Comparison of ENCODE assay signal across 2 cellular contexts in the genomic region with DNA sequence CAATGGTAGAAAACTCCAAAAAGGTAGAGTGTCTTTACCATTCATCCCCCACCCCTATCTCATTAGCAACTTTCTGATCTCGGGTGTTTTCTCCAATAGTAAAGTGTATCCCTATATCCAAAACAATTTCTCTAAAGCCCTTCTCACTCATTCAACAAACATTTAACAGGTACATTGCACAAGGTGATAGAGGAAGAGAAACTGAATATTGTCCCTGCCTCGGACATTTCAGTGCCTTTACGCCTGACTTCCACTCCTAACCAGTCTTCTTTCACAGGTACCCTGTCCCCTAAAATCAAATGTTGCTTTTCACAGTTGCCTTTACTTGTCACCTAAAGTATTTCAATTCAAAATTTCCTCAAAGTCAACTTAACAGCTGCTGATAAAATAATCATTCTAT. TPM values are rescaled to one million over a fixed set of nuclear protein-coding genes. Genes with fewer than 3 reads are reported as not detected.
"Had no signal": no experiment of that assay in that cellular context is flagged by ENCODE, and none has a peak within 500 bp of the region (broad histone marks: within the 10 kb centered on the region; RNA-seq: fewer than 3 reads in every experiment).

No MANE protein-coding gene starts in this region.

RNA-seq across cellular contexts. Expression of gene FANK1, which starts 2.2 kb away (rescaled TPM):
- total RNA-seq: activated T-helper 1 cell treated with anti-CD3 and anti-CD28 coated beads, Interleukin-12 subunit alpha, Interleukin-12 subunit beta, Interleukin-2, Interleukin-4 antibody, amounts not matched to agents 30 ng/mL and 10 ng/mL and 1 ng/mL, durations not matched to agents 14 hours and 24 hours and 36 hours; ascending aorta had no signal
